Comparison of ENCODE assay signal across 14 cellular contexts in the genomic region with DNA sequence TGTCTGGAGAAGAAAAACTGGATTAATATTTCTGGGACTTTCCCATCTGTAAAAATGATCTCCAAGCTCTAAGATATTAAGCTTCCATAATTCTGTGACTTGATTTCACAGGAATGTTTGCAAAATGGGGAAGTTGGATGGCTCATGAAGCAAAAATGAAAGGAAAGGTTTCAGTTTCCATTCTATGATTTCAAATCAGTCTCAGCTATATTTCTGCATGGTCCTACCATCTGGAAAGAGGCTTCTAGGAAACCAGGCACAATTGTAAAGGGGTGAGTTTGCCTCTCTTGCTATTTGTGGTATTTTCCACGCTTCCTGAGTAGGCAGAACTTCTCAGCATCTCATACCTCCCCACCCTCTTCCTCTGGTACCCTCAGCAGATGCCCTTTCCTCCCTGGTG. TPM values are rescaled to one million over a fixed set of nuclear protein-coding genes. Genes with fewer than 3 reads are reported as not detected.
"Had no signal": no experiment of that assay in that cellular context is flagged by ENCODE, and none has a peak within 500 bp of the region (broad histone marks: within the 10 kb centered on the region; RNA-seq: fewer than 3 reads in every experiment).

No MANE protein-coding gene starts in this region.

- ATAC-seq: body of pancreas, natural killer cell had no signal

- H3K9me3 ChIP-seq: body of pancreas, tibial artery had no signal

- H3K27ac Mint-ChIP-seq: activated B cell treated with CpG ODN at 0.5 μM for 24 hours; dendritic cell treated with granulocyte-macrophage colony-stimulating factor and Interleukin-4, amounts not matched to agents 40 ng/mL and 50 ng/mL, for 4 days; natural killer cell had no signal

- DNase-seq: activated B cell treated with CpG ODN at 0.5 μM for 24 hours; activated CD4-positive, alpha-beta T cell treated with anti-CD3 and anti-CD28 coated beads, Interleukin-2, amount 50 U/mL, for 1 hour; activated naive CD4-positive, alpha-beta T cell treated with anti-CD3 and anti-CD28 coated beads, Interleukin-2, amount 50 U/mL, for 16 hours; activated T-cell treated with anti-CD3 and anti-CD28 coated beads, Interleukin-2, amount 50 U/mL, for 1 hour; amniotic stem cell; body of pancreas; central memory CD4-positive, alpha-beta T cell; glutamatergic neuron; natural killer cell; posterior cingulate gyrus; tibial artery had no signal

- H3K4me3 Mint-ChIP-seq: activated B cell treated with CpG ODN at 0.5 μM for 24 hours; dendritic cell treated with granulocyte-macrophage colony-stimulating factor and Interleukin-4, amounts not matched to agents 40 ng/mL and 50 ng/mL, for 4 days; natural killer cell had no signal

- H3K27me3 Mint-ChIP-seq: dendritic cell treated with granulocyte-macrophage colony-stimulating factor and Interleukin-4, amounts not matched to agents 40 ng/mL and 50 ng/mL, for 4 days had no signal

- H3K36me3 Mint-ChIP-seq: natural killer cell had no signal

- H3K9me3 Mint-ChIP-seq: activated B cell treated with CpG ODN at 0.5 μM for 24 hours; dendritic cell treated with granulocyte-macrophage colony-stimulating factor and Interleukin-4, amounts not matched to agents 40 ng/mL and 50 ng/mL, for 4 days; natural killer cell had no signal

- H3K4me1 Mint-ChIP-seq: natural killer cell had no signal

RNA-seq across cellular contexts. Expression of a gene that starts 22.4 kb away (rescaled TPM):
- total RNA-seq: activated B cell treated with CpG ODN at 0.5 μM for 24 hours; activated CD8-positive, alpha-beta memory T cell treated with anti-CD3 and anti-CD28 coated beads for 36 hours; natural killer cell; T-helper 1 cell treated with Interleukin-12 subunit alpha and Interleukin-12 subunit beta and Interleukin-4 antibody, amounts not matched to agents 30 ng/mL and 1 ng/mL, for 36 hours had no signal
